Comparison of ENCODE assay signal across 8 cellular contexts in the genomic region with DNA sequence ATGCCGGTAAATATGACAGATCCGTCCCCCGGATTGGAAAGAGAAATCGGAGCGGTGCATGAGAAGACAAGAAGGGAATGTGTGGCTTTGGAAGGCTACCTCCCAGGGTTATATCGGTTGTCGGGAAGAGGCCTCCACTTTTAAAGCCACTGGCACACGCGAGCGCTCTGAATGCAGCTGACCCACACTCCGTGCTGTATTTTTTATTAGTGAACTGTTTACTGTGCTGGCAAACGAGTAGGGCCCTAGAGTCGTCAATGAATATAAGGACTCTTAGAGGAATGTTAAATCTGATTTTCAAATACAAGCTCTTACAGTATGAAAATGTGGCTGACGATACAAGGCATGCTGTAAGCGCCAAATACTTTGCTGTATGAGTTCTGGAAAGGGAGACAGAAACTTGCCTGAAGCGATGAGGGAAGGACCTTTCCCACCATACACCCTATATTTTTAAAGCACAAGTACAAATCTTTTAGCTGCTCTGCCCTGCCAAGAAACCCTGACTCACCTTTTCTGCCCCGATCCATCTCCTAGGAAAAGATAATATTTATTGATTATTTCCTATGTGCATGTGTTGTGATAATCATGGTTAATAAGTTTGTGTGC. TPM values are rescaled to one million over a fixed set of nuclear protein-coding genes. Genes with fewer than 3 reads are reported as not detected.
DNase-seq lines count a peak whose midpoint lies in the region; ATAC-seq and TF ChIP-seq lines count a peak whose summit lies in the region.

No MANE protein-coding gene starts in this region.

- in situ Hi-C loops in gastrocnemius medialis (cut with MboI; ENCODE audit: low sequenced_read_pairs in 4 of 4): no loop called here

- H3K27me3 ChIP-seq in A673 (replicated peaks; ENCODE audit: insufficient read depth, low read depth, low read length, poor library complexity): no peaks in the 10 kb centered on the region
- H3K27me3 ChIP-seq in left ventricle myocardium inferior (ENCODE audit: low read depth): no peaks in the 10 kb centered on the region
- H3K27me3 ChIP-seq in gastrocnemius medialis: no peaks in the 10 kb centered on the region

- H3K27ac ChIP-seq in A673 (ENCODE audit: low read depth, low read length, poor library complexity, severe bottlenecking) (peak overlapping the region; percentile 80), left ventricle myocardium inferior (replicated peaks) (peak overlapping the region; percentile 98), gastrocnemius medialis (peak overlapping the region; percentile 93 to 98 (median 96))

- H3K4me1 Mint-ChIP-seq in WTC11: peaks cover 22% of the 10 kb centered on the region

- ATAC-seq in GM21717 (IDR thresholded peaks at IDR 0.05; ENCODE audit: unreplicated experiment) (peak; percentile 5), WTC11 (no peak; the same call in 1 of the 2 replicates), gastrocnemius medialis (peak; percentile 17 to 27), GM18861 (IDR thresholded peaks at IDR 0.05; ENCODE audit: unreplicated experiment) (no peak), GM21529 (IDR thresholded peaks at IDR 0.05; ENCODE audit: unreplicated experiment) (no peak)

- H3K36me3 Mint-ChIP-seq in WTC11: no peaks in the 10 kb centered on the region

- TF ChIP-seq CTCF in A673 (conservative IDR thresholded peaks at IDR 0.05; ENCODE audit: low read depth, low read length) (no peak), WTC11 (IDR thresholded peaks at IDR 0.05) (no peak), left ventricle myocardium inferior (IDR thresholded peaks at IDR 0.05; ENCODE audit: borderline replicate concordance) (no peak), gastrocnemius medialis (IDR thresholded peaks at IDR 0.05 in 4 of 5, conservative IDR thresholded peaks at IDR 0.05 in 1 of 5) (no peak)

- TSS peak; percentile 54 for BruUV-seq in A673 (replicated peaks; lab: Mats Ljungman, UMichigan)

- H3K9me3 ChIP-seq in A673 (ENCODE audit: low read depth, low read length, poor library complexity, severe bottlenecking): no peaks in the 10 kb centered on the region
- no peaks in the 10 kb centered on the region for H3K9me3 ChIP-seq in left ventricle myocardium inferior (replicated peaks)
- H3K9me3 ChIP-seq in gastrocnemius medialis: no peaks in the 10 kb centered on the region

- H3K4me1 ChIP-seq in A673 (ENCODE audit: insufficient read depth, low read length, poor library complexity, severe bottlenecking) (no peaks in the 10 kb centered on the region), left ventricle myocardium inferior (peaks cover 32% of the 10 kb centered on the region), gastrocnemius medialis (peaks cover 16 to 24% of the 10 kb centered on the region in 2 donors)

- DNase-seq in A673 (ENCODE audit: low spot score) (no peak), WTC11 (ENCODE audit: low spot score) (no peak), left ventricle myocardium inferior (no peak), gastrocnemius medialis (no peak), ecto neural progenitor cell (ENCODE audit: low spot score) (no peak)

- H3K4me3 ChIP-seq in A673 (ENCODE audit: low read depth, low read length, poor library complexity, severe bottlenecking) (peak overlapping the region; percentile 68), left ventricle myocardium inferior (peak overlapping the region; percentile 91), gastrocnemius medialis (peak overlapping the region; percentile 72 to 94 (median 80))

- H3K27me3 Mint-ChIP-seq in WTC11 (ENCODE audit: low read depth): peaks cover 3% of the 10 kb centered on the region; the same call in 1 of the 2 replicates

- no peaks in the 10 kb centered on the region for H3K9me3 Mint-ChIP-seq in WTC11

- TF ChIP-seq POLR2A in gastrocnemius medialis (IDR thresholded peaks at IDR 0.05): no peak

- H3K4me3 Mint-ChIP-seq in WTC11: peak overlapping the region; percentile 86

- no peaks in the 10 kb centered on the region for H3K36me3 ChIP-seq in A673 (ENCODE audit: insufficient read depth, low read length, poor library complexity, severe bottlenecking)
- H3K36me3 ChIP-seq in left ventricle myocardium inferior: no peaks in the 10 kb centered on the region
- no peaks in the 10 kb centered on the region for H3K36me3 ChIP-seq in gastrocnemius medialis

- intact Hi-C loops in A673 (cut with micrococcal nuclease; ENCODE audit: unreplicated experiment): loop anchor here (10.0 kb wide), 1 partner anchor 129 kb away; a partner anchor contains a TSS
- intact Hi-C loops in left ventricle myocardium inferior (cut with micrococcal nuclease): no loop called here
- intact Hi-C loops in gastrocnemius medialis (cut with DNase I; ENCODE audit: low total_unique reads): loop anchor here (1.0 to 5.0 kb wide), 2 partner anchors 18 to 131 kb away; a partner anchor contains a TSS

- H3K27ac Mint-ChIP-seq in WTC11: peak overlapping the region; percentile 54

- POLR2A ChIA-PET in A673 (lab: Charles Lee; ENCODE audit: low non-redundant PET) (no interaction called here), WTC11 (lab: Charles Lee) (interaction anchor here (0.6 to 2.0 kb wide), 4 partner anchors 8 to 196 kb away, joined by 3 to 7 read pairs (median 4); a partner anchor contains a TSS)

- CTCF ChIA-PET in A673 (lab: Charles Lee) (interaction anchor here (1.2 kb wide), 1 partner anchor 16 kb away, joined by 3 read pairs; no protein-coding TSS in a partner anchor), WTC11 (lab: Charles Lee) (interaction anchor here (0.8 to 3.0 kb wide), 4 partner anchors 16 to 304 kb away, joined by 3 to 15 read pairs (median 4); a partner anchor contains a TSS)

TF ChIP-seq in WTC11, 78 proteins besides CTCF, POLR2A, EP300 and RAD21:
- TF ChIP-seq, protein P1, sequence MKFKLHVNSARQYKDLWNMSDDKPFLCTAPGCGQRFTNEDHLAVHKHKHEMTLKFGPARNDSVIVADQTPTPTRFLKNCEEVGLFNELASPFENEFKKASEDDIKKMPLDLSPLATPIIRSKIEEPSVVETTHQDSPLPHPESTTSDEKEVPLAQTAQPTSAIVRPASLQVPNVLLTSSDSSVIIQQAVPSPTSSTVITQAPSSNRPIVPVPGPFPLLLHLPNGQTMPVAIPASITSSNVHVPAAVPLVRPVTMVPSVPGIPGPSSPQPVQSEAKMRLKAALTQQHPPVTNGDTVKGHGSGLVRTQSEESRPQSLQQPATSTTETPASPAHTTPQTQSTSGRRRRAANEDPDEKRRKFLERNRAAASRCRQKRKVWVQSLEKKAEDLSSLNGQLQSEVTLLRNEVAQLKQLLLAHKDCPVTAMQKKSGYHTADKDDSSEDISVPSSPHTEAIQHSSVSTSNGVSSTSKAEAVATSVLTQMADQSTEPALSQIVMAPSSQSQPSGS (CRISPR knock-in tag; IDR thresholded peaks at IDR 0.05; ENCODE audit: borderline replicate concordance, low read depth): no peak
- TF ChIP-seq, protein P2, sequence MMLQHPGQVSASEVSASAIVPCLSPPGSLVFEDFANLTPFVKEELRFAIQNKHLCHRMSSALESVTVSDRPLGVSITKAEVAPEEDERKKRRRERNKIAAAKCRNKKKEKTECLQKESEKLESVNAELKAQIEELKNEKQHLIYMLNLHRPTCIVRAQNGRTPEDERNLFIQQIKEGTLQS (CRISPR knock-in tag; conservative IDR thresholded peaks at IDR 0.05): no peak
- TF ChIP-seq ZNF416 (CRISPR knock-in tag; IDR thresholded peaks at IDR 0.05) (no peak), NR3C1 (CRISPR knock-in tag; conservative IDR thresholded peaks at IDR 0.05; ENCODE audit: low read depth) (no peak), ZNF423 (CRISPR knock-in tag; IDR thresholded peaks at IDR 0.05) (no peak), IRF2 (CRISPR knock-in tag; IDR thresholded peaks at IDR 0.05; ENCODE audit: borderline replicate concordance, low read depth) (no peak), FOXJ3 (CRISPR knock-in tag; IDR thresholded peaks at IDR 0.05; ENCODE audit: borderline replicate concordance) (no peak), KAT7 (CRISPR knock-in tag; IDR thresholded peaks at IDR 0.05; ENCODE audit: borderline replicate concordance) (no peak), FOXK1 (CRISPR knock-in tag; IDR thresholded peaks at IDR 0.05) (no peak), SMAD4 (CRISPR knock-in tag; IDR thresholded peaks at IDR 0.05) (no peak), NFE2L1 (CRISPR knock-in tag; IDR thresholded peaks at IDR 0.05) (no peak), SMAD3 (CRISPR knock-in tag; IDR thresholded peaks at IDR 0.05; ENCODE audit: borderline replicate concordance) (no peak), GABPB1 (CRISPR knock-in tag; IDR thresholded peaks at IDR 0.05) (no peak)
- TF ChIP-seq, protein P3, sequence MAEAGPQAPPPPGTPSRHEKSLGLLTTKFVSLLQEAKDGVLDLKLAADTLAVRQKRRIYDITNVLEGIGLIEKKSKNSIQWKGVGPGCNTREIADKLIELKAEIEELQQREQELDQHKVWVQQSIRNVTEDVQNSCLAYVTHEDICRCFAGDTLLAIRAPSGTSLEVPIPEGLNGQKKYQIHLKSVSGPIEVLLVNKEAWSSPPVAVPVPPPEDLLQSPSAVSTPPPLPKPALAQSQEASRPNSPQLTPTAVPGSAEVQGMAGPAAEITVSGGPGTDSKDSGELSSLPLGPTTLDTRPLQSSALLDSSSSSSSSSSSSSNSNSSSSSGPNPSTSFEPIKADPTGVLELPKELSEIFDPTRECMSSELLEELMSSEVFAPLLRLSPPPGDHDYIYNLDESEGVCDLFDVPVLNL (CRISPR knock-in tag; IDR thresholded peaks at IDR 0.05; ENCODE audit: borderline replicate concordance, low read depth): no peak

RNA-seq across cellular contexts. Expression of a gene that starts 15.8 kb away (rescaled TPM):
- total RNA-seq in A673 (2021) (25.1 and 27.5 TPM in 2 replicates), WTC11 (2021) (49.0 to 52.3 TPM (median 51.4 TPM) in 3 replicates), left ventricle myocardium inferior (20.5 TPM), gastrocnemius medialis (10 to 100 TPM; 30.9 to 41.8 (median 37.2) TPM)

RNA-seq across cellular contexts. Expression of a gene that starts 17.6 kb away (rescaled TPM):
- total RNA-seq in A673 (2021) (16.2 and 17.1 TPM in 2 replicates), WTC11 (2021) (39.1 to 45.5 TPM (median 39.5 TPM) in 3 replicates), left ventricle myocardium inferior (15.8 TPM), gastrocnemius medialis (10 to 100 TPM in 3 of 4 donors, 1 to 10 TPM in 1; 6.3 to 13.0 (median 11.8) TPM)

RNA-seq across cellular contexts. Expression of a gene that starts 39.7 kb away (rescaled TPM):
- total RNA-seq in A673 (2021) (not detected in 2 replicates), WTC11 (2021) (0.32 to 0.71 TPM (median 0.68 TPM) in 3 replicates), left ventricle myocardium inferior (6.9 TPM), gastrocnemius medialis (1 to 10 TPM in 1 of 4 donors, under 1 TPM in 2, not detected in 1; 0.55 to 3.9 (median 0.60) TPM)

Comparison
In these comparisons a context has a peak if more than half of its experiments do, and no peak if none do; other contexts are left out.
1. ATAC-seq: peak in GM21717 (single experiment) and gastrocnemius medialis (2 of 2); none in WTC11 (single experiment), GM18861 (single experiment) and GM21529 (single experiment).
2. Peak in every context shown above with its lines, with median percentiles within 50 percentile points of each other: H3K27ac ChIP-seq and H3K4me3 ChIP-seq.